In genomic region chr2:210537021-210537650, GRCh38 we compare ENCODE assay signal across 17 cellular contexts. TPM values are rescaled to one million over a fixed set of nuclear protein-coding genes. Genes with fewer than 3 reads are reported as not detected.
DNase-seq lines count a peak whose midpoint lies in the region; ATAC-seq and TF ChIP-seq lines count a peak whose summit lies in the region.
"Had no signal": no experiment of that assay in that cellular context is flagged by ENCODE, and none has a peak within 500 bp of the region (broad histone marks: within the 10 kb centered on the region; RNA-seq: fewer than 3 reads in every experiment).

No MANE protein-coding gene starts in this region.

- intact Hi-C loops in colonic mucosa (cut with DNase I) = no loop called here

- no peak overlapping the region for H3K27ac Mint-ChIP-seq in activated naive CD8-positive, alpha-beta T cell treated with anti-CD3 and anti-CD28 coated beads, Interleukin-2, amount 50 U/mL, for 24 hours

- no peak overlapping the region for H2AFZ ChIP-seq in MM.1S (ENCODE audit: low read length)

- H3K79me2 ChIP-seq in MM.1S (ENCODE audit: low read length) = no peaks in the 10 kb centered on the region

- H3K4me3 ChIP-seq in colonic mucosa = no peak overlapping the region
- H3K4me3 ChIP-seq in MM.1S (ENCODE audit: low read length) = no peak overlapping the region
- H3K4me3 ChIP-seq: lung, SJCRH30, smooth muscle cell had no signal

- ATAC-seq in GM18508 (IDR thresholded peaks at IDR 0.05; ENCODE audit: insufficient read depth, unreplicated experiment) (peak; percentile 83), GM19395 (IDR thresholded peaks at IDR 0.05; ENCODE audit: unreplicated experiment) (peak; percentile 67), HG02642 (IDR thresholded peaks at IDR 0.05; ENCODE audit: poor library complexity, unreplicated experiment) (peak; percentile 51), HG03196 (IDR thresholded peaks at IDR 0.05; ENCODE audit: unreplicated experiment) (peak; percentile 83)
- ATAC-seq in activated naive CD8-positive, alpha-beta T cell treated with anti-CD3 and anti-CD28 coated beads, Interleukin-2, amount 50 U/mL, for 24 hours = no peak

- no peaks in the 10 kb centered on the region for H3K36me3 ChIP-seq in colonic mucosa
- no peaks in the 10 kb centered on the region for H3K36me3 ChIP-seq in MM.1S (replicated peaks; ENCODE audit: insufficient read depth, low read length)
- H3K36me3 ChIP-seq: SJCRH30 had no signal

- H3K4me1 ChIP-seq in colonic mucosa = no peaks in the 10 kb centered on the region
- no peaks in the 10 kb centered on the region for H3K4me1 ChIP-seq in MM.1S (ENCODE audit: low read length)
- H3K4me1 ChIP-seq: SJCRH30 had no signal

- H3K27me3 Mint-ChIP-seq in activated naive CD8-positive, alpha-beta T cell treated with anti-CD3 and anti-CD28 coated beads, Interleukin-2, amount 50 U/mL, for 24 hours = peaks cover 4% of the 10 kb centered on the region

- H3K9me2 ChIP-seq in MM.1S (replicated peaks; ENCODE audit: insufficient read depth, low read length) = no peaks in the 10 kb centered on the region

- H3K9me3 ChIP-seq in colonic mucosa (no peaks in the 10 kb centered on the region), MM.1S (replicated peaks; ENCODE audit: insufficient read depth, low read length) (no peaks in the 10 kb centered on the region)
- H3K9me3 ChIP-seq: SJCRH30 had no signal

- H3F3A ChIP-seq in MM.1S (ENCODE audit: insufficient read depth, low read length) = no peaks in the 10 kb centered on the region

- H3K27me3 ChIP-seq in colonic mucosa = no peaks in the 10 kb centered on the region
- H3K27me3 ChIP-seq in MM.1S (replicated peaks; ENCODE audit: insufficient read depth, low read length) = no peaks in the 10 kb centered on the region
- H3K27me3 ChIP-seq: SJCRH30 had no signal

- H3K36me3 Mint-ChIP-seq in activated naive CD8-positive, alpha-beta T cell treated with anti-CD3 and anti-CD28 coated beads, Interleukin-2, amount 50 U/mL, for 24 hours (ENCODE audit: low read depth) = no peaks in the 10 kb centered on the region

- TF ChIP-seq CTCF in colonic mucosa (IDR thresholded peaks at IDR 0.05) (no peak), MM.1S (IDR thresholded peaks at IDR 0.05; ENCODE audit: low read length) (no peak)

- H3K4me2 ChIP-seq in MM.1S (ENCODE audit: low read depth, low read length) = no peak overlapping the region
- H3K4me2 ChIP-seq: smooth muscle cell had no signal

- H3K9ac ChIP-seq in colonic mucosa (ENCODE audit: low read depth in 2 of 2, low read length in 2 of 2) = no peak overlapping the region
- H3K9ac ChIP-seq in MM.1S (ENCODE audit: low read length) = no peak overlapping the region

- DNase-seq in colonic mucosa (no peak), MM.1S (no peak)
- no peak for DNase-seq in activated naive CD8-positive, alpha-beta T cell treated with anti-CD3 and anti-CD28 coated beads, Interleukin-2, amount 50 U/mL, for 24 hours
- DNase-seq in activated CD4-positive, CD25-positive, alpha-beta regulatory T cell (lab: John Stamatoyannopoulos, UW) = no peak
- DNase-seq: activated effector memory CD4-positive, alpha-beta T cell treated with anti-CD3 and anti-CD28 coated beads, Interleukin-2, amount 50 U/mL, for 16 hours; effector CD4-positive, alpha-beta T cell; NCI-H2081 treated with DMSO at 0.1 percent for 48 hours; SJCRH30; T-helper 9 cell had no signal

- no peaks in the 10 kb centered on the region for H3K9me3 Mint-ChIP-seq in activated naive CD8-positive, alpha-beta T cell treated with anti-CD3 and anti-CD28 coated beads, Interleukin-2, amount 50 U/mL, for 24 hours
- H3K9me3 Mint-ChIP-seq: central memory CD8-positive, alpha-beta T cell had no signal

- H3K4me3 Mint-ChIP-seq in activated naive CD8-positive, alpha-beta T cell treated with anti-CD3 and anti-CD28 coated beads, Interleukin-2, amount 50 U/mL, for 24 hours = no peak overlapping the region
- H3K4me3 Mint-ChIP-seq: central memory CD8-positive, alpha-beta T cell had no signal

- H3K4me1 Mint-ChIP-seq in activated naive CD8-positive, alpha-beta T cell treated with anti-CD3 and anti-CD28 coated beads, Interleukin-2, amount 50 U/mL, for 24 hours = no peaks in the 10 kb centered on the region
- H3K4me1 Mint-ChIP-seq: central memory CD8-positive, alpha-beta T cell had no signal

- H3K27ac ChIP-seq in colonic mucosa = no peak overlapping the region
- no peak overlapping the region for H3K27ac ChIP-seq in MM.1S (ENCODE audit: low read length)
- H3K27ac ChIP-seq: HL-60, SJCRH30 had no signal

- no peaks in the 10 kb centered on the region for H4K20me1 ChIP-seq in MM.1S (ENCODE audit: insufficient read depth, low read length)

RNA-seq across cellular contexts. Expression of gene CPS1, which starts 19.3 kb away (rescaled TPM):
- total RNA-seq in colonic mucosa = 1 to 10 TPM; 2.7 to 3.3 TPM
